Comparison of ENCODE assay signal across 18 cellular contexts in genomic region chr10:62464308-62464707, GRCh38.
DNase-seq lines count a peak whose midpoint lies in the region; ATAC-seq and TF ChIP-seq lines count a peak whose summit lies in the region.
"Had no signal": no experiment of that assay in that cellular context is flagged by ENCODE, and none has a peak within 500 bp of the region (broad histone marks: within the 10 kb centered on the region; RNA-seq: fewer than 3 reads in every experiment).

No MANE protein-coding gene starts in this region.

- H3K4me1 ChIP-seq in body of pancreas: no peaks in the 10 kb centered on the region
- H3K4me1 ChIP-seq: BLaER1 had no signal

- DNase-seq in ELR (ENCODE audit: low read depth): peak; percentile 9
- DNase-seq in LHCN-M2 (ENCODE audit: low read depth): peak; percentile 10
- DNase-seq in foreskin fibroblast: peak; percentile 27 to 60
- no peak for DNase-seq in progenitor cell of endocrine pancreas (ENCODE audit: low spot score, unreplicated experiment)
- no peak for DNase-seq in NCI-H146 (lab: John Stamatoyannopoulos, UW)
- DNase-seq in body of pancreas: no peak
- DNase-seq: CD4-positive, alpha-beta T cell; KG1; MM.1S; NCI-H1694; NCI-H2029 treated with DMSO at 0.1 percent for 48 hours; NCI-H2227 treated with DMSO at 0.1 percent for 48 hours; NCI-H526 treated with DMSO at 0.1 percent for 48 hours; Right ventricle myocardium superior; RPMI8226 had no signal

- no peak overlapping the region for H3K27ac Mint-ChIP-seq in progenitor cell of endocrine pancreas
- H3K27ac Mint-ChIP-seq: CD4-positive, alpha-beta T cell had no signal

- no peak overlapping the region for H3K4me3 Mint-ChIP-seq in progenitor cell of endocrine pancreas (ENCODE audit: low read depth)
- H3K4me3 Mint-ChIP-seq: CD4-positive, alpha-beta T cell had no signal

- intact Hi-C loops in body of pancreas (cut with DNase I): no loop called here

- TF ChIP-seq CTCF in foreskin fibroblast (IDR thresholded peaks at IDR 0.05; ENCODE audit: low read depth, low read length) (no peak), progenitor cell of endocrine pancreas (IDR thresholded peaks at IDR 0.05; ENCODE audit: unreplicated experiment) (no peak), body of pancreas (IDR thresholded peaks at IDR 0.05) (no peak)

- H3K9me3 ChIP-seq in body of pancreas: peaks cover 0 to 7% (median 0%) of the 10 kb centered on the region in 3 donors
- H3K9me3 ChIP-seq: SJSA1 had no signal

- no peak for ATAC-seq in HG02852 (IDR thresholded peaks at IDR 0.05; ENCODE audit: unreplicated experiment)
- no peak for ATAC-seq in body of pancreas

- no peaks in the 10 kb centered on the region for H3K36me3 Mint-ChIP-seq in progenitor cell of endocrine pancreas (ENCODE audit: insufficient read depth)

- no peak for TF ChIP-seq POLR2A in body of pancreas (IDR thresholded peaks at IDR 0.05)

- no peaks in the 10 kb centered on the region for H3K27me3 ChIP-seq in body of pancreas
- H3K27me3 ChIP-seq: BLaER1, SJSA1 had no signal

- no peaks in the 10 kb centered on the region for H3K36me3 ChIP-seq in body of pancreas (replicated peaks in 1 of 2; ENCODE audit: insufficient read depth in 1 of 2, low read depth in 2 of 2)
- H3K36me3 ChIP-seq: BLaER1, SJSA1 had no signal

- WGBS in body of pancreas, 2 donors: 50 to 51% methylated on average over 2 of the region's 2 CpGs

- no peaks in the 10 kb centered on the region for H3K9me3 Mint-ChIP-seq in progenitor cell of endocrine pancreas (ENCODE audit: low read depth)
- H3K9me3 Mint-ChIP-seq: CD4-positive, alpha-beta T cell had no signal

- H3K27ac ChIP-seq in body of pancreas: no peak overlapping the region
- H3K27ac ChIP-seq: BLaER1, SJSA1 had no signal

- no peaks in the 10 kb centered on the region for H3K27me3 Mint-ChIP-seq in progenitor cell of endocrine pancreas

- H3K4me3 ChIP-seq in foreskin fibroblast (ENCODE audit: low read depth in 1 of 2, low read length in 2 of 2) (no peak overlapping the region), body of pancreas (no peak overlapping the region)
- H3K4me3 ChIP-seq: BLaER1, SJSA1 had no signal

- H3K4me1 Mint-ChIP-seq in progenitor cell of endocrine pancreas (ENCODE audit: low read depth): no peaks in the 10 kb centered on the region

Comparison
In these comparisons a context has a peak if more than half of its experiments do, and no peak if none do; other contexts are left out.
1. DNase-seq: peak in ELR (single experiment), LHCN-M2 (single experiment) and foreskin fibroblast (2 of 2); none in progenitor cell of endocrine pancreas (single experiment), NCI-H146 (single experiment) and body of pancreas (0 of 4).